In the genomic region with DNA sequence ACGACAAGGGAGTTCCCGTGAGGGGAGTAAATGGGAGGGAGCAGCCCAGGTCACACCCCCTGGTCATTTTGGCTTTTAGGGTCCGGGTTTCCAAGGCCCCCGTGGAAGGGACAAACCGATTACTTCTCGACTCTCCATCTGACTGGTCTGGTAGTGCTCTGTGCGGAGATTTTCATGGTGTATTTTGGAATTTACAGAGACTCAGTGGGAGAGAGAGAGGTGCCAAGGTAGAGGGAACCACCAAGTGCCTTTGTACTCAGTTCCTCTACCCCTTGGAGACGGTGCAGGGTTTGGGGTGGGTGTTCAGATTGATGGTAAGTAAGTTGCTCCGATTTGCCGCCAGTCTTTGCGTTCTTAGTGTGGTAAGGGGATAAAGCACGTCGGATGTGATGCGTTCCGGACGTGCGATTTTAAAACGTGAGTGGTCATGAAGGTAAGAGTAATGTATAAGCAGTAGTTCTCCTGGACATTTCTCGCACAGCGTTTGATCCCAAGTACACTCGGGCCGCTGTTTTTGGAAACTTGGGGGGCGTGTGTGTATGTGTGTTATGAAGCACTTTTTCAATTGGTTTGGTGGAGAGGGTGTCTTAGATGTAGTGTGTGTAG, we compare ENCODE assay signal across 8 cellular contexts. TPM values are rescaled to one million over a fixed set of nuclear protein-coding genes. Genes with fewer than 3 reads are reported as not detected.
A peak's percentile ranks its signal among the peaks of the same experiment; 100 is the strongest.
DNase-seq lines count a peak whose midpoint lies in the region; ATAC-seq and TF ChIP-seq lines count a peak whose summit lies in the region.

No MANE protein-coding gene starts in this region.

- no peaks in the 10 kb centered on the region for H3K27me3 ChIP-seq in IMR-90 (ENCODE audit: control insufficient read depth, insufficient read depth, low read length)
- H3K27me3 ChIP-seq in WERI-Rb-1 (ENCODE audit: insufficient read depth, low read depth, severe bottlenecking) = peaks cover 24% of the 10 kb centered on the region

- peak overlapping the region; percentile 97 for H2AFZ ChIP-seq in IMR-90 (replicated peaks; ENCODE audit: low read length, poor library complexity)

- WGBS in IMR-90 (ENCODE audit: extremely low coverage in 2 of 2, insufficient read length in 1 of 2), 2 experiments = 0% methylated on average over 4 of the region's 23 CpGs; no CpG with 5 or more reads in 1 of the 2 experiments

- ATAC-seq in GM21360 (IDR thresholded peaks at IDR 0.05; ENCODE audit: unreplicated experiment) (peak; percentile 11), IMR-90 (ENCODE audit: low read depth) (no peak), GM18519 (IDR thresholded peaks at IDR 0.05; ENCODE audit: low FRiP score, unreplicated experiment) (no peak)

- H2BK5ac ChIP-seq in IMR-90 (ENCODE audit: low read depth, low read length, poor library complexity, severe bottlenecking) = peak overlapping the region; percentile 88

- H4K20me1 ChIP-seq in IMR-90 (ENCODE audit: insufficient read depth, low read length) = peaks cover 23% of the 10 kb centered on the region; the same call in 1 of the 2 replicates

- dilution Hi-C loops in IMR-90 (cut with HindIII; ENCODE audit: low sequenced_read_pairs, unreplicated experiment) = no loop called here

- peak; percentile 36 for DNase-seq in IMR-90
- peak; percentile 43 for DNase-seq in WERI-Rb-1
- DNase-seq in coronary artery (ENCODE audit: low spot score) = peak; percentile 80
- peak; percentile 53 to 57 for DNase-seq in lung microvascular endothelial cell (ENCODE audit: low read depth in 2 of 2)
- DNase-seq in stimulated activated CD8-positive, alpha-beta memory T cell treated with anti-CD3 and anti-CD28 coated beads, Interleukin-7, amount 100 ng/mL, for 24 hours (ENCODE audit: low read depth) = peak; percentile 4

- CTCF ChIA-PET in IMR-90 (lab: Yijun Ruan, JAX) = no interaction called here

- H3K9me1 ChIP-seq in IMR-90 (ENCODE audit: insufficient read depth, low read length) = peaks cover 4% of the 10 kb centered on the region; the same call in 1 of the 2 replicates

- no peaks in the 10 kb centered on the region for H3K9me3 ChIP-seq in IMR-90 (ENCODE audit: control insufficient read depth, insufficient read depth, low read length)
- H3K9me3 ChIP-seq in WERI-Rb-1 (ENCODE audit: severe bottlenecking) = no peaks in the 10 kb centered on the region

- peak overlapping the region; percentile 54 for H2BK120ac ChIP-seq in IMR-90 (ENCODE audit: low read depth, low read length)

- no peak for TF ChIP-seq CTCF in C4-2B (conservative IDR thresholded peaks at IDR 0.05)
- no peak for TF ChIP-seq CTCF in IMR-90 (conservative IDR thresholded peaks at IDR 0.05; ENCODE audit: low read depth, low read length)
- no peak for TF ChIP-seq CTCF in WERI-Rb-1 (IDR thresholded peaks at IDR 0.05; ENCODE audit: low read depth, low read length)
- no peak for TF ChIP-seq CTCF in coronary artery (IDR thresholded peaks at IDR 0.05)

- TF ChIP-seq POLR2A in IMR-90 (IDR thresholded peaks at IDR 0.05; ENCODE audit: low read depth, low read length) = no peak

- no peak overlapping the region for H2BK20ac ChIP-seq in IMR-90 (ENCODE audit: low read depth, low read length)

- H3K27ac ChIP-seq in C4-2B = peak overlapping the region; percentile 89
- H3K27ac ChIP-seq in IMR-90 (ENCODE audit: insufficient read depth, low read length) = peak overlapping the region; percentile 80
- H3K27ac ChIP-seq in WERI-Rb-1 = peak overlapping the region; percentile 98
- peak overlapping the region; percentile 95 to 98 for H3K27ac ChIP-seq in coronary artery

- peak overlapping the region; percentile 66 for H3K14ac ChIP-seq in IMR-90 (replicated peaks; ENCODE audit: low read depth, low read length)

- peak overlapping the region; percentile 89 for H3K23ac ChIP-seq in IMR-90 (ENCODE audit: low read depth, low read length)

- intact Hi-C loops in IMR-90 (cut with micrococcal nuclease) = loop anchor here (1.0 to 5.0 kb wide), 5 partner anchors 55 to 531 kb away; no protein-coding TSS in a partner anchor

- H3K4me1 ChIP-seq in IMR-90 (ENCODE audit: control insufficient read depth, insufficient read depth, low read length) = peaks cover 2% of the 10 kb centered on the region; the same call in 1 of the 2 replicates

- peak overlapping the region; percentile 88 for H3K4me2 ChIP-seq in IMR-90 (ENCODE audit: low read depth, low read length)

- 0 out of 3 replicates have a peak overlapping the region, but pooled peaks have one; percentile 4 for H2BK15ac ChIP-seq in IMR-90 (ENCODE audit: low read depth, low read length)

- peak overlapping the region; percentile 53 for H3K18ac ChIP-seq in IMR-90 (ENCODE audit: low read depth, low read length)

- POLR2A ChIA-PET in IMR-90 (lab: Charles Lee; ENCODE audit: unreplicated experiment) = no interaction called here

- BruUV-seq in IMR-90 (replicated peaks; lab: Mats Ljungman, UMichigan) = no TSS peak

- H2AK9ac ChIP-seq in IMR-90 (replicated peaks; ENCODE audit: low read depth, low read length, poor library complexity) = peak overlapping the region; percentile 91

- peak overlapping the region; percentile 45 to 54; a peak in 2 of 4 replicates for H4K8ac ChIP-seq in IMR-90 (ENCODE audit: low read depth in 2 of 2, low read length in 2 of 2)

- TF ChIP-seq RAD21 in IMR-90 (IDR thresholded peaks at IDR 0.05; ENCODE audit: low read length) = no peak

- peak overlapping the region; percentile 60 for H3K56ac ChIP-seq in IMR-90 (ENCODE audit: extremely low read depth, insufficient read depth, low read length)

- H3K79me1 ChIP-seq in IMR-90 (ENCODE audit: low read depth in 1 of 2, low read length in 2 of 2) = peaks cover 6 to 33% of the 10 kb centered on the region in 2 experiments; a peak in 2 of 4 replicates

- H3K4me3 ChIP-seq in IMR-90 (ENCODE audit: insufficient read depth, low read depth, low read length) = peak overlapping the region; percentile 97
- H3K4me3 ChIP-seq in WERI-Rb-1 (ENCODE audit: low read depth, low read length) = peak overlapping the region; percentile 80
- peak overlapping the region; percentile 81 for H3K4me3 ChIP-seq in coronary artery

- no peaks in the 10 kb centered on the region for H3K36me3 ChIP-seq in IMR-90 (ENCODE audit: control insufficient read depth, insufficient read depth, low read length)
- H3K36me3 ChIP-seq in WERI-Rb-1 = peaks cover 6% of the 10 kb centered on the region

- peak overlapping the region; percentile 70 for H4K91ac ChIP-seq in IMR-90 (ENCODE audit: insufficient read depth, low read depth, low read length)

- peak overlapping the region; percentile 70 for H3K4ac ChIP-seq in IMR-90 (ENCODE audit: low read depth, low read length)

- in situ Hi-C loops in IMR-90 (cut with MboI; ENCODE audit: low sequenced_read_pairs) = no loop called here

- peak overlapping the region; percentile 96 for H3K9ac ChIP-seq in IMR-90 (ENCODE audit: low read depth, low read length)

- H2AK5ac ChIP-seq in IMR-90 (ENCODE audit: low read depth, low read length) = peak overlapping the region; percentile 73

- H4K5ac ChIP-seq in IMR-90 (ENCODE audit: low read depth, low read length) = peak overlapping the region; percentile 13; the same call in 1 of the 2 replicates

TF ChIP-seq in IMR-90, 13 proteins besides CTCF, POLR2A, EP300 and RAD21:
- TF ChIP-seq, protein P1, sequence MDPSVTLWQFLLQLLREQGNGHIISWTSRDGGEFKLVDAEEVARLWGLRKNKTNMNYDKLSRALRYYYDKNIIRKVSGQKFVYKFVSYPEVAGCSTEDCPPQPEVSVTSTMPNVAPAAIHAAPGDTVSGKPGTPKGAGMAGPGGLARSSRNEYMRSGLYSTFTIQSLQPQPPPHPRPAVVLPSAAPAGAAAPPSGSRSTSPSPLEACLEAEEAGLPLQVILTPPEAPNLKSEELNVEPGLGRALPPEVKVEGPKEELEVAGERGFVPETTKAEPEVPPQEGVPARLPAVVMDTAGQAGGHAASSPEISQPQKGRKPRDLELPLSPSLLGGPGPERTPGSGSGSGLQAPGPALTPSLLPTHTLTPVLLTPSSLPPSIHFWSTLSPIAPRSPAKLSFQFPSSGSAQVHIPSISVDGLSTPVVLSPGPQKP (IDR thresholded peaks at IDR 0.05; ENCODE audit: borderline replicate concordance, low read depth, low read length) = no peak
- TF ChIP-seq CEBPB (IDR thresholded peaks at IDR 0.05; ENCODE audit: low read depth, low read length) (no peak), MAZ (IDR thresholded peaks at IDR 0.05; ENCODE audit: borderline replicate concordance, low read depth, low read length) (no peak), CHD1 (IDR thresholded peaks at IDR 0.05; ENCODE audit: low read depth, low read length) (no peak), RFX5 (IDR thresholded peaks at IDR 0.05; ENCODE audit: low read depth, low read length) (no peak), FOS (IDR thresholded peaks at IDR 0.05; ENCODE audit: low read depth, low read length) (no peak), MAFK (IDR thresholded peaks at IDR 0.05; ENCODE audit: low read depth, low read length) (no peak), MXI1 (IDR thresholded peaks at IDR 0.05; ENCODE audit: borderline replicate concordance, low read depth, low read length) (no peak), SMC3 (IDR thresholded peaks at IDR 0.05; ENCODE audit: low read depth, low read length) (no peak), BHLHE40 (IDR thresholded peaks at IDR 0.05; ENCODE audit: low read depth, low read length) (no peak), RCOR1 (IDR thresholded peaks at IDR 0.05; ENCODE audit: insufficient replicate concordance, low read length) (no peak), NFE2L2 (IDR thresholded peaks at IDR 0.05; ENCODE audit: low read depth, low read length) (no peak)
- TF ChIP-seq, protein P2, sequence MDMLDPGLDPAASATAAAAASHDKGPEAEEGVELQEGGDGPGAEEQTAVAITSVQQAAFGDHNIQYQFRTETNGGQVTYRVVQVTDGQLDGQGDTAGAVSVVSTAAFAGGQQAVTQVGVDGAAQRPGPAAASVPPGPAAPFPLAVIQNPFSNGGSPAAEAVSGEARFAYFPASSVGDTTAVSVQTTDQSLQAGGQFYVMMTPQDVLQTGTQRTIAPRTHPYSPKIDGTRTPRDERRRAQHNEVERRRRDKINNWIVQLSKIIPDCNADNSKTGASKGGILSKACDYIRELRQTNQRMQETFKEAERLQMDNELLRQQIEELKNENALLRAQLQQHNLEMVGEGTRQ (IDR thresholded peaks at IDR 0.05; ENCODE audit: low read depth, low read length) = no peak

RNA-seq across cellular contexts. Expression of a gene that starts 0.7 kb away (rescaled TPM):
- total RNA-seq in IMR-90 (2012; rRNA removed) (21.5 and 31.7 TPM in 2 replicates), lung microvascular endothelial cell (12.9 TPM in 2 replicates)
- 9.3 and 11.4 TPM in 2 replicates for polyA plus RNA-seq in IMR-90 (2012; rRNA removed)
- polyA plus RNA-seq in IMR-90 (2012; cell fraction: cytosol; rRNA removed) = 1.7 and 2.7 TPM in 2 replicates
- polyA plus RNA-seq in IMR-90 (2012; cell fraction: nucleus; rRNA removed; ENCODE audit: low replicate concordance) = 1.7 and 14.9 TPM in 2 replicates

Comparison
In these comparisons a context has a peak if more than half of its experiments do, and no peak if none do; other contexts are left out.
1. DNase-seq: peak in every context shown above with its lines; median percentile 80 in coronary artery; 55 in lung microvascular endothelial cell; 43 in WERI-Rb-1; 36 in IMR-90; 4 in stimulated activated CD8-positive, alpha-beta memory T cell treated with anti-CD3 and anti-CD28 coated beads, Interleukin-7, amount 100 ng/mL, for 24 hours.